ENCODE assay signal across 27 cellular contexts in genomic region chr6:168684471-168684870, GRCh38.
"Had no signal": no experiment of that assay in that cellular context is flagged by ENCODE, and none has a peak within 500 bp of the region (broad histone marks: within the 10 kb centered on the region; RNA-seq: fewer than 3 reads in every experiment).

No MANE protein-coding gene starts in this region.

- ATAC-seq: heart left ventricle; mucosa of descending colon; naive thymus-derived CD4-positive, alpha-beta T cell; natural killer cell treated with Interleukin-12 subunit alpha and Interleukin-12 subunit beta and Interleukin-15 and Interleukin-18, amount 100 ng/mL, for 72 hours; psoas muscle; sciatic nerve had no signal

- H2AFZ ChIP-seq: hepatocyte, parathyroid adenoma had no signal

- H3K27me3 ChIP-seq: hepatocyte, neutrophil, suprapubic skin, tibial artery, uterus had no signal

- H3K36me3 Mint-ChIP-seq: memory B cell; naive thymus-derived CD4-positive, alpha-beta T cell; natural killer cell treated with Interleukin-12 subunit alpha and Interleukin-12 subunit beta and Interleukin-15 and Interleukin-18, amount 100 ng/mL, for 72 hours; type B pancreatic cell had no signal

- H3K4me3 Mint-ChIP-seq: memory B cell; naive thymus-derived CD4-positive, alpha-beta T cell; natural killer cell treated with Interleukin-12 subunit alpha and Interleukin-12 subunit beta and Interleukin-15 and Interleukin-18, amount 100 ng/mL, for 72 hours; neural crest cell; stimulated activated naive CD8-positive, alpha-beta T cell treated with anti-CD3 and anti-CD28 coated beads, Interleukin-15, Interleukin-2, amounts not matched to agents 100 ng/mL and 50 ng/mL, for 24 hours; type B pancreatic cell had no signal

- H3K4me1 ChIP-seq: heart left ventricle, left ventricle myocardium inferior, parathyroid adenoma, psoas muscle, suprapubic skin, tibial artery, uterus had no signal

- H3K27ac Mint-ChIP-seq: memory B cell; naive thymus-derived CD4-positive, alpha-beta T cell; natural killer cell treated with Interleukin-12 subunit alpha and Interleukin-12 subunit beta and Interleukin-15 and Interleukin-18, amount 100 ng/mL, for 72 hours; stimulated activated naive CD8-positive, alpha-beta T cell treated with anti-CD3 and anti-CD28 coated beads, Interleukin-15, Interleukin-2, amounts not matched to agents 100 ng/mL and 50 ng/mL, for 24 hours; type B pancreatic cell had no signal

- H3K9me3 ChIP-seq: heart left ventricle, left ventricle myocardium inferior, mucosa of descending colon, neutrophil, psoas muscle, suprapubic skin, thoracic aorta, tibial artery, uterus had no signal

- H3K36me3 ChIP-seq: heart left ventricle, left ventricle myocardium inferior, neutrophil, suprapubic skin, thoracic aorta, tibial artery, uterus had no signal

- H3K27ac ChIP-seq: heart left ventricle, hepatocyte, left ventricle myocardium inferior, neutrophil, parathyroid adenoma, psoas muscle, suprapubic skin, thoracic aorta, tibial artery, uterus had no signal

- H3K4me1 Mint-ChIP-seq: memory B cell; naive thymus-derived CD4-positive, alpha-beta T cell had no signal

- H3K9me3 Mint-ChIP-seq: memory B cell; naive thymus-derived CD4-positive, alpha-beta T cell; natural killer cell treated with Interleukin-12 subunit alpha and Interleukin-12 subunit beta and Interleukin-15 and Interleukin-18, amount 100 ng/mL, for 72 hours; stimulated activated naive CD8-positive, alpha-beta T cell treated with anti-CD3 and anti-CD28 coated beads, Interleukin-15, Interleukin-2, amounts not matched to agents 100 ng/mL and 50 ng/mL, for 24 hours had no signal

- DNase-seq: heart left ventricle; islet precursor cell; left ventricle myocardium inferior; mucosa of descending colon; naive thymus-derived CD4-positive, alpha-beta T cell; occipital lobe; psoas muscle; stimulated activated CD4-positive, alpha-beta T cell treated with anti-CD3 and anti-CD28 coated beads, Interleukin-12 subunit alpha, Interleukin-12 subunit beta, amount 100 ng/mL, for 4 hours; stimulated activated CD4-positive, alpha-beta T cell treated with anti-CD3 and anti-CD28 coated beads, Interleukin-15, amount 100 ng/mL, for 24 hours; stimulated activated CD4-positive, alpha-beta T cell treated with anti-CD3 and anti-CD28 coated beads, Interleukin-2, amount 100 ng/mL, for 24 hours; stimulated activated CD4-positive, alpha-beta T cell treated with anti-CD3 and anti-CD28 coated beads, Interleukin-4, amount 100 ng/mL, for 1 hour; stimulated activated naive CD4-positive, alpha-beta T cell; tibial artery; uterus had no signal

- H3K4me3 ChIP-seq: heart left ventricle, hepatocyte, left ventricle myocardium inferior, lung, mucosa of descending colon, psoas muscle, skin epidermis, suprapubic skin, thoracic aorta, tibial artery, uterus had no signal

- H3K4me2 ChIP-seq: hepatocyte had no signal

- H3K27me3 Mint-ChIP-seq: memory B cell; stimulated activated naive CD8-positive, alpha-beta T cell treated with anti-CD3 and anti-CD28 coated beads, Interleukin-15, Interleukin-2, amounts not matched to agents 100 ng/mL and 50 ng/mL, for 24 hours had no signal

- H3K79me2 ChIP-seq: hepatocyte, parathyroid adenoma had no signal
